20 cellular contexts compared by ENCODE assay signal in genomic region chr12:50785406-50785805, GRCh38. TPM values are rescaled to one million over a fixed set of nuclear protein-coding genes. Genes with fewer than 3 reads are reported as not detected.
A peak's percentile ranks its signal among the peaks of the same experiment; 100 is the strongest.
DNase-seq lines count a peak whose midpoint lies in the region; ATAC-seq, FAIRE-seq and TF ChIP-seq lines count a peak whose summit lies in the region.
"Had no signal": no experiment of that assay in that cellular context is flagged by ENCODE, and none has a peak within 500 bp of the region (broad histone marks: within the 10 kb centered on the region; RNA-seq: fewer than 3 reads in every experiment).

No MANE protein-coding gene starts in this region.

- DNase-seq in HCT116 (ENCODE audit: low read depth, low spot score): no peak
- DNase-seq in K562 (ENCODE audit: extremely low read depth in 1 of 4, low spot score in 3 of 4): no peak
- no peak for DNase-seq in keratinocyte (ENCODE audit: low read depth, low spot score)
- DNase-seq in transverse colon: no peak
- DNase-seq in suprapubic skin (ENCODE audit: low spot score in 2 of 2): no peak
- no peak for DNase-seq in upper lobe of right lung
- DNase-seq in activated CD8-positive, alpha-beta T cell treated with anti-CD3 and anti-CD28 coated beads for 36 hours: no peak
- DNase-seq: activated CD4-positive, alpha-beta T cell treated with anti-CD3 and anti-CD28 coated beads, Interleukin-2, amount 10 ng/mL, durations not matched to agents 24 days and 14 days; activated CD8-positive, alpha-beta memory T cell treated with anti-CD3 and anti-CD28 coated beads, Interleukin-2, amount 50 U/mL, for 4 hours; activated effector memory CD4-positive, alpha-beta T cell treated with Interleukin-2 at 50 U/mL for 16 hours; AML-193; central memory CD4-positive, alpha-beta T cell; glutamatergic neuron; NCI-H2107; NCI-H510A; T-cell had no signal

- POLR2A ChIA-PET in HCT116 (lab: Charles Lee): interaction anchor here (1.8 kb wide), 1 partner anchor 11 kb away, joined by 13 read pairs; no protein-coding TSS in a partner anchor
- POLR2A ChIA-PET in K562 (lab: Yijun Ruan, JAX): interaction anchor here (0.5 to 1.3 kb wide), 2 partner anchors 8 to 477 kb away, joined by 3 to 4 read pairs; no protein-coding TSS in a partner anchor
- POLR2A ChIA-PET in activated CD8-positive, alpha-beta T cell treated with anti-CD3 and anti-CD28 coated beads for 36 hours (lab: Charles Lee): no interaction called here

- H3K36me3 ChIP-seq in HCT116 (ENCODE audit: control insufficient read depth in 1 of 2, insufficient read depth in 2 of 2, low read length in 2 of 2): no peaks in the 10 kb centered on the region
- H3K36me3 ChIP-seq in K562 (ENCODE audit: control insufficient read depth, insufficient read depth, low read length): peaks cover 27% of the 10 kb centered on the region; the same call in 2 of the 3 replicates
- H3K36me3 ChIP-seq in keratinocyte (ENCODE audit: control insufficient read depth in 2 of 2, extremely low read depth in 1 of 2, insufficient read depth in 2 of 2, low read length in 2 of 2): peaks cover 0 to 4% of the 10 kb centered on the region in 2 experiments
- peaks cover 0 to 16% (median 4%) of the 10 kb centered on the region in 4 donors for H3K36me3 ChIP-seq in transverse colon
- peaks cover 17% of the 10 kb centered on the region for H3K36me3 ChIP-seq in suprapubic skin
- H3K36me3 ChIP-seq in upper lobe of right lung: peaks cover 11% of the 10 kb centered on the region

- dilution Hi-C loops in keratinocyte (cut with MboI; ENCODE audit: extremely low pct_ligation_motif_present, low sequenced_read_pairs): no loop called here

- H3K9me1 ChIP-seq in K562 (ENCODE audit: control insufficient read depth, insufficient read depth, low read length) (no peaks in the 10 kb centered on the region), keratinocyte (ENCODE audit: control insufficient read depth, extremely low read depth, insufficient read depth, low read length) (no peaks in the 10 kb centered on the region)

- H3K9ac ChIP-seq in HCT116 (ENCODE audit: low read length): peak overlapping the region; percentile 79
- peak overlapping the region in 1 of 2 experiments; percentile 61; a peak in 1 of 4 replicates for H3K9ac ChIP-seq in K562 (ENCODE audit: insufficient read depth in 1 of 2, low read depth in 2 of 2, low read length in 2 of 2)
- H3K9ac ChIP-seq in keratinocyte (ENCODE audit: control insufficient read depth, extremely low read depth, insufficient read depth, low read length): peak overlapping the region; percentile 84

- 100% methylated on average over 2 of the region's 2 CpGs for WGBS in K562 (ENCODE audit: insufficient coverage, low coverage, missing lambda C conversion rate)
- 93% methylated on average over 2 of the region's 2 CpGs; no CpG with 5 or more reads in 1 of the 2 donors for WGBS in transverse colon (ENCODE audit: low coverage in 1 of 2), 2 donors
- WGBS in suprapubic skin: 86% methylated on average over 2 of the region's 2 CpGs

- H3K9me3 ChIP-seq in HCT116 (ENCODE audit: control insufficient read depth in 1 of 2, insufficient read depth in 1 of 2, low read depth in 1 of 2, low read length in 2 of 2) (no peaks in the 10 kb centered on the region), K562 (replicated peaks; ENCODE audit: control insufficient read depth, insufficient read depth, low read depth, low read length) (no peaks in the 10 kb centered on the region), keratinocyte (ENCODE audit: control insufficient read depth, low read depth, low read length) (no peaks in the 10 kb centered on the region), transverse colon (no peaks in the 10 kb centered on the region), suprapubic skin (no peaks in the 10 kb centered on the region), upper lobe of right lung (no peaks in the 10 kb centered on the region)

- intact Hi-C loops in HCT116 (cut with micrococcal nuclease): no loop called here
- intact Hi-C loops in K562 (cut with micrococcal nuclease): no loop called here
- intact Hi-C loops in transverse colon (cut with DNase I; ENCODE audit: low total_unique reads): no loop called here
- intact Hi-C loops in upper lobe of right lung (cut with DNase I): no loop called here
- intact Hi-C loops in activated CD8-positive, alpha-beta T cell treated with anti-CD3 and anti-CD28 coated beads for 36 hours (cut with micrococcal nuclease): no loop called here

- H3K4me3 Mint-ChIP-seq in activated CD8-positive, alpha-beta T cell treated with anti-CD3 and anti-CD28 coated beads for 36 hours: no peak overlapping the region
- H3K4me3 Mint-ChIP-seq: activated CD4-positive, alpha-beta T cell treated with anti-CD3 and anti-CD28 coated beads, Interleukin-2, amount 10 ng/mL, durations not matched to agents 24 days and 14 days; T-cell had no signal

- ATAC-seq in HCT116 (no peak), K562 (no peak), upper lobe of right lung (no peak)
- no peak for ATAC-seq in activated CD8-positive, alpha-beta T cell treated with anti-CD3 and anti-CD28 coated beads for 36 hours
- ATAC-seq: esophagus mucosa, T-cell had no signal

- H3K79me2 ChIP-seq in HCT116 (ENCODE audit: insufficient read depth, low read length) (peaks cover 39% of the 10 kb centered on the region), K562 (ENCODE audit: control insufficient read depth, insufficient read depth, low read length) (peaks cover 14% of the 10 kb centered on the region; the same call in 2 of the 3 replicates), keratinocyte (ENCODE audit: control insufficient read depth, insufficient read depth, low read length) (peaks cover 19% of the 10 kb centered on the region)

- FAIRE-seq in K562 (lab: Jason Lieb, UNC) (peak; percentile 11), keratinocyte (lab: Jason Lieb, UNC) (no peak)

- no peak for TF ChIP-seq CTCF in HCT116 (IDR thresholded peaks at IDR 0.05 in 2 of 3, conservative IDR thresholded peaks at IDR 0.05 in 1 of 3; ENCODE audit: borderline replicate concordance in 1 of 3, insufficient read depth in 1 of 3, low read depth in 2 of 3, low read length in 2 of 3)
- no peak for TF ChIP-seq CTCF in K562 (IDR thresholded peaks at IDR 0.05 in 2 of 3, conservative IDR thresholded peaks at IDR 0.05 in 1 of 3; ENCODE audit: insufficient read depth in 2 of 3, low read depth in 1 of 3, low read length in 3 of 3)
- TF ChIP-seq CTCF in keratinocyte (optimal IDR thresholded peaks at IDR 0.05 in 1 of 3, IDR thresholded peaks at IDR 0.05 in 1 of 3, conservative IDR thresholded peaks at IDR 0.05 in 1 of 3; ENCODE audit: extremely low read depth in 1 of 3, insufficient read depth in 2 of 3, low read length in 3 of 3): no peak
- TF ChIP-seq CTCF in transverse colon (IDR thresholded peaks at IDR 0.05): no peak
- no peak for TF ChIP-seq CTCF in suprapubic skin (IDR thresholded peaks at IDR 0.05)
- no peak for TF ChIP-seq CTCF in upper lobe of right lung (IDR thresholded peaks at IDR 0.05)
- no peak for TF ChIP-seq CTCF in activated CD8-positive, alpha-beta T cell treated with anti-CD3 and anti-CD28 coated beads for 36 hours (IDR thresholded peaks at IDR 0.05)

- TF ChIP-seq EP300 in K562 (IDR thresholded peaks at IDR 0.05; ENCODE audit: low read length) (no peak), transverse colon (IDR thresholded peaks at IDR 0.05; ENCODE audit: low read depth) (no peak), suprapubic skin (IDR thresholded peaks at IDR 0.05) (no peak)

- H3K9me3 Mint-ChIP-seq in activated CD8-positive, alpha-beta T cell treated with anti-CD3 and anti-CD28 coated beads for 36 hours: no peaks in the 10 kb centered on the region
- H3K9me3 Mint-ChIP-seq: natural killer cell treated with Interleukin-12 subunit alpha and Interleukin-12 subunit beta and Interleukin-15 and Interleukin-18, amount 100 ng/mL, for 72 hours had no signal

- no peaks in the 10 kb centered on the region for H3K9me2 ChIP-seq in HCT116 (ENCODE audit: insufficient read depth)

- no peaks in the 10 kb centered on the region for H3K27me3 ChIP-seq in HCT116 (ENCODE audit: insufficient read depth, low read length)
- no peaks in the 10 kb centered on the region for H3K27me3 ChIP-seq in K562 (ENCODE audit: control insufficient read depth in 2 of 2, insufficient read depth in 2 of 2, low read length in 2 of 2)
- H3K27me3 ChIP-seq in keratinocyte (ENCODE audit: control insufficient read depth, extremely low read depth, insufficient read depth, low read length): no peaks in the 10 kb centered on the region
- H3K27me3 ChIP-seq in transverse colon: no peaks in the 10 kb centered on the region
- H3K27me3 ChIP-seq in suprapubic skin: no peaks in the 10 kb centered on the region
- H3K27me3 ChIP-seq in upper lobe of right lung: no peaks in the 10 kb centered on the region

- H3K4me3 ChIP-seq in HCT116 (replicated peaks in 1 of 2; ENCODE audit: low read depth in 1 of 2, low read length in 2 of 2): no peak overlapping the region; a peak in 1 of 4 replicates
- no peak overlapping the region for H3K4me3 ChIP-seq in K562
- H3K4me3 ChIP-seq in keratinocyte (ENCODE audit: control insufficient read depth in 2 of 3, extremely low read depth in 1 of 3, insufficient read depth in 2 of 3, low read depth in 1 of 3, low read length in 3 of 3): no peak overlapping the region
- H3K4me3 ChIP-seq in transverse colon: no peak overlapping the region
- no peak overlapping the region for H3K4me3 ChIP-seq in suprapubic skin
- H3K4me3 ChIP-seq in upper lobe of right lung: no peak overlapping the region

- no peaks in the 10 kb centered on the region for H3K27me3 Mint-ChIP-seq in activated CD8-positive, alpha-beta T cell treated with anti-CD3 and anti-CD28 coated beads for 36 hours
- H3K27me3 Mint-ChIP-seq: activated CD4-positive, alpha-beta T cell treated with anti-CD3 and anti-CD28 coated beads, Interleukin-2, amount 10 ng/mL, durations not matched to agents 24 days and 14 days; natural killer cell treated with Interleukin-12 subunit alpha and Interleukin-12 subunit beta and Interleukin-15 and Interleukin-18, amount 100 ng/mL, for 72 hours; T-cell had no signal

- H3K4me1 Mint-ChIP-seq in activated CD8-positive, alpha-beta T cell treated with anti-CD3 and anti-CD28 coated beads for 36 hours (ENCODE audit: low read depth): peaks cover 12% of the 10 kb centered on the region

- TF ChIP-seq POLR2A in HCT116 (IDR thresholded peaks at IDR 0.05; ENCODE audit: borderline replicate concordance, extremely low read depth, insufficient read depth, insufficient read length) (no peak), K562 (conservative IDR thresholded peaks at IDR 0.05) (no peak), transverse colon (IDR thresholded peaks at IDR 0.05) (no peak), suprapubic skin (IDR thresholded peaks at IDR 0.05) (no peak)

- H4K20me1 ChIP-seq in HCT116 (ENCODE audit: insufficient read depth) (no peaks in the 10 kb centered on the region), K562 (replicated peaks; ENCODE audit: control insufficient read depth, insufficient read depth, low read length) (no peaks in the 10 kb centered on the region), keratinocyte (ENCODE audit: control insufficient read depth, extremely low read depth, insufficient read depth, low read length) (no peaks in the 10 kb centered on the region)

- CTCF ChIA-PET in HCT116 (lab: Charles Lee): interaction anchor here (1.3 kb wide), 1 partner anchor 21 kb away, joined by 5 read pairs; no protein-coding TSS in a partner anchor
- CTCF ChIA-PET in K562 (lab: Yijun Ruan, JAX; ENCODE audit: low intra/inter-chr PET ratio): no interaction called here
- CTCF ChIA-PET in activated CD8-positive, alpha-beta T cell treated with anti-CD3 and anti-CD28 coated beads for 36 hours (lab: Charles Lee): no interaction called here

- H2AFZ ChIP-seq in HCT116 (ENCODE audit: low read depth, low read length, poor library complexity, severe bottlenecking) (no peak overlapping the region), K562 (ENCODE audit: low read depth, low read length) (no peak overlapping the region), keratinocyte (ENCODE audit: control insufficient read depth, low read length) (peak overlapping the region; percentile 25)

- TSS peak; percentile 21 for BruUV-seq in HCT116 (replicated peaks; lab: Mats Ljungman, UMichigan)
- no TSS peak for BruUV-seq in K562 (replicated peaks; lab: Mats Ljungman, UMichigan)

- H3K4me2 ChIP-seq in HCT116 (ENCODE audit: low read length) (peak overlapping the region; percentile 93), K562 (ENCODE audit: insufficient read depth, low read length) (no peak overlapping the region), keratinocyte (ENCODE audit: control insufficient read depth, extremely low read depth, insufficient read depth, low read depth, low read length) (no peak overlapping the region)

- H3K4me1 ChIP-seq in HCT116 (ENCODE audit: control insufficient read depth in 1 of 2, insufficient read depth in 2 of 2, low read length in 2 of 2): peaks cover 48 to 61% of the 10 kb centered on the region in 2 experiments
- 0 out of 5 replicates have a peak, but pooled peaks cover 0 to 4% of the 10 kb centered on the region in 2 experiments for H3K4me1 ChIP-seq in K562 (replicated peaks in 1 of 2; ENCODE audit: control insufficient read depth in 2 of 2, insufficient read depth in 2 of 2, low read length in 2 of 2)
- H3K4me1 ChIP-seq in keratinocyte (ENCODE audit: control insufficient read depth, extremely low read depth, insufficient read depth, low read length): peaks cover 29% of the 10 kb centered on the region
- H3K4me1 ChIP-seq in transverse colon: peaks cover 3 to 20% (median 14%) of the 10 kb centered on the region in 4 donors
- peaks cover 9% of the 10 kb centered on the region for H3K4me1 ChIP-seq in suprapubic skin
- H3K4me1 ChIP-seq in upper lobe of right lung: no peaks in the 10 kb centered on the region

- H3K36me3 Mint-ChIP-seq in activated CD8-positive, alpha-beta T cell treated with anti-CD3 and anti-CD28 coated beads for 36 hours (ENCODE audit: low read depth): peaks cover 33% of the 10 kb centered on the region

- no peak overlapping the region for H3K27ac Mint-ChIP-seq in activated CD8-positive, alpha-beta T cell treated with anti-CD3 and anti-CD28 coated beads for 36 hours
- H3K27ac Mint-ChIP-seq: activated CD4-positive, alpha-beta T cell treated with anti-CD3 and anti-CD28 coated beads, Interleukin-2, amount 10 ng/mL, durations not matched to agents 24 days and 14 days; natural killer cell treated with Interleukin-12 subunit alpha and Interleukin-12 subunit beta and Interleukin-15 and Interleukin-18, amount 100 ng/mL, for 72 hours; T-cell had no signal

- no peak for TF ChIP-seq RAD21 in HCT116 (IDR thresholded peaks at IDR 0.05; ENCODE audit: low read depth)
- TF ChIP-seq RAD21 in K562 (CRISPR knock-in tag; conservative IDR thresholded peaks at IDR 0.05 in 1 of 2, IDR thresholded peaks at IDR 0.05 in 1 of 2): no peak

- in situ Hi-C loops in K562 (cut with MboI): no loop called here
- in situ Hi-C loops in transverse colon (cut with MboI; ENCODE audit: low pct_ligation_motif_present in 1 of 4, low pct_unique_long_range_greater_than_20kb in 1 of 4, low sequenced_read_pairs in 3 of 4): no loop called here

- RAD21 ChIA-PET in HCT116 (lab: Charles Lee; ENCODE audit: low non-redundant PET in 1 of 2, low total read pairs in 2 of 2, uncharacterized antibody in 2 of 2, unreplicated experiment in 2 of 2): no interaction called here

- peak overlapping the region; percentile 87 for H3K27ac ChIP-seq in HCT116 (ENCODE audit: low read depth, low read length)
- H3K27ac ChIP-seq in K562 (ENCODE audit: extremely low read depth, low read depth, low read length): no peak overlapping the region
- H3K27ac ChIP-seq in keratinocyte (ENCODE audit: control insufficient read depth, insufficient read depth, low read length): peak overlapping the region; percentile 99
- peak overlapping the region; percentile 51 to 80 (median 74) for H3K27ac ChIP-seq in transverse colon
- no peak overlapping the region for H3K27ac ChIP-seq in suprapubic skin
- no peak overlapping the region for H3K27ac ChIP-seq in upper lobe of right lung

RNA-seq across cellular contexts. Expression of gene ATF1, which starts 21.5 kb away (rescaled TPM):
- total RNA-seq in HCT116 (2021; ENCODE audit: unreplicated experiment) (48.8 TPM), K562 (2014; rRNA removed) (74.8 and 75.1 TPM in 2 replicates), K562 (2014; rRNA removed; fragmentation: Illumina TruSeq; extraction: Trizol) (43.3 and 56.1 TPM in 2 replicates), K562 (2015; rRNA removed; fragmentation: Illumina TruSeq; extraction: Trizol) (46.6 and 48.9 TPM in 2 replicates), K562 (2021) (51.1 and 51.4 TPM in 2 replicates), transverse colon (10 to 100 TPM in 3 of 4 donors, 1 to 10 TPM in 1; 10.0 to 19.4 (median 16.5) TPM), suprapubic skin (10 to 100 TPM; 14.8 to 32.6 (median 18.8) TPM), upper lobe of right lung (36.8 TPM)
- 40.5 and 44.9 TPM in 2 replicates for polyA plus RNA-seq in HCT116 (2012)
- total RNA-seq in K562 (2011; cell fraction: chromatin; rRNA removed; ENCODE audit: low replicate concordance): 26.6 and 28.7 TPM in 2 replicates
- total RNA-seq in K562 (2011; cell fraction: nucleolus; rRNA removed): 23.5 and 27.1 TPM in 2 replicates
- total RNA-seq in K562 (2011; cell fraction: nucleoplasm; rRNA removed): 20.5 and 21.0 TPM in 2 replicates
- polyA plus RNA-seq in K562 (2011; rRNA removed) (83.5 and 87.8 TPM in 2 replicates), K562 (2014; fragmentation: Illumina TruSeq; extraction: Trizol) (61.5 and 62.2 TPM in 2 replicates), K562 (2014; fragmentation: Nextera tagmentation; extraction: Ambion mirVana) (10 to 100 TPM; 19.8 to 24.5 TPM), K562 (2014; rRNA removed) (60.1 and 78.3 TPM in 2 replicates), keratinocyte (37.3 to 44.1 TPM (median 37.4 TPM) in 3 replicates)
- 39.7 and 78.8 TPM in 2 replicates for polyA plus RNA-seq in K562 (2011; cell fraction: cytosol; rRNA removed)
- 36.0 and 39.0 TPM in 2 replicates for polyA plus RNA-seq in K562 (2011; cell fraction: nucleus; rRNA removed)
- 33.6 and 43.3 TPM in 2 replicates for polyA plus RNA-seq in K562 (2012)
- 68.4 and 70.8 TPM in 2 replicates for polyA minus RNA-seq in K562 (2011; rRNA and poly(A)+ RNA removed)
- polyA minus RNA-seq in K562 (2011; cell fraction: cytosol; rRNA and poly(A)+ RNA removed): 30.5 and 35.6 TPM in 2 replicates
- 14.3 and 31.5 TPM in 2 replicates for polyA minus RNA-seq in K562 (2011; cell fraction: nucleus; rRNA and poly(A)+ RNA removed)
- polyA plus RNA-seq in keratinocyte (2011; ENCODE audit: low read depth): 23.9 TPM
- polyA plus RNA-seq in keratinocyte (2011; cell fraction: cytosol; rRNA removed): 21.7 and 37.3 TPM in 2 replicates
- polyA plus RNA-seq in keratinocyte (2011; cell fraction: nucleus; rRNA removed): 27.8 and 34.2 TPM in 2 replicates
- 18.9 and 24.5 TPM in 2 replicates for polyA plus RNA-seq in keratinocyte (2012; ENCODE audit: low replicate concordance)
- 21.4 to 36.6 TPM (median 32.6 TPM) in 3 replicates for polyA minus RNA-seq in keratinocyte
- polyA minus RNA-seq in keratinocyte (2011; cell fraction: cytosol; rRNA and poly(A)+ RNA removed): 24.7 TPM
- 13.6 and 21.2 TPM in 2 replicates for polyA minus RNA-seq in keratinocyte (2011; cell fraction: nucleus; rRNA and poly(A)+ RNA removed)
- total RNA-seq in activated CD8-positive, alpha-beta T cell treated with anti-CD3 and anti-CD28 coated beads for 36 hours: 10 to 100 TPM; 46.6 to 49.8 TPM

RNA-seq across cellular contexts. Expression of gene TMPRSS12, which starts 57.3 kb away (rescaled TPM):
- not detected for total RNA-seq in HCT116 (2021; ENCODE audit: unreplicated experiment)
- polyA plus RNA-seq in HCT116 (2012): not detected in 2 replicates
- not detected in 2 replicates for total RNA-seq in K562 (2011; cell fraction: chromatin; rRNA removed; ENCODE audit: low replicate concordance)
- total RNA-seq in K562 (2011; cell fraction: nucleolus; rRNA removed): not detected in 2 replicates
- total RNA-seq in K562 (2011; cell fraction: nucleoplasm; rRNA removed): not detected in 2 replicates
- total RNA-seq in K562 (2014; rRNA removed): not detected in 2 replicates
- total RNA-seq in K562 (2014; rRNA removed; fragmentation: Illumina TruSeq; extraction: Trizol): not detected in 2 replicates
- total RNA-seq in K562 (2015; rRNA removed; fragmentation: Illumina TruSeq; extraction: Trizol): not detected in 2 replicates
- not detected in 2 replicates for total RNA-seq in K562 (2021)
- polyA plus RNA-seq in K562 (2011; rRNA removed): not detected in 2 replicates
- polyA plus RNA-seq in K562 (2011; cell fraction: cytosol; rRNA removed): not detected in 2 replicates
- not detected in 2 replicates for polyA plus RNA-seq in K562 (2011; cell fraction: nucleus; rRNA removed)
- polyA plus RNA-seq in K562 (2012): not detected in 2 replicates
- polyA plus RNA-seq in K562 (2014; fragmentation: Illumina TruSeq; extraction: Trizol): not detected in 2 replicates
- under 1 TPM in 1 of 2 experiments, not detected in 1; 0.04 TPM for polyA plus RNA-seq in K562 (2014; fragmentation: Nextera tagmentation; extraction: Ambion mirVana)
- polyA plus RNA-seq in K562 (2014; rRNA removed): not detected in 2 replicates
- polyA minus RNA-seq in K562 (2011; rRNA and poly(A)+ RNA removed): not detected in 2 replicates
- not detected in 2 replicates for polyA minus RNA-seq in K562 (2011; cell fraction: cytosol; rRNA and poly(A)+ RNA removed)
- polyA minus RNA-seq in K562 (2011; cell fraction: nucleus; rRNA and poly(A)+ RNA removed): not detected in 2 replicates
- not detected in 3 replicates for polyA plus RNA-seq in keratinocyte
- polyA plus RNA-seq in keratinocyte (2011; ENCODE audit: low read depth): not detected
- not detected in 2 replicates for polyA plus RNA-seq in keratinocyte (2011; cell fraction: cytosol; rRNA removed)
- polyA plus RNA-seq in keratinocyte (2011; cell fraction: nucleus; rRNA removed): not detected in 2 replicates
- polyA plus RNA-seq in keratinocyte (2012; ENCODE audit: low replicate concordance): not detected in 2 replicates
- polyA minus RNA-seq in keratinocyte: not detected in 3 replicates
- polyA minus RNA-seq in keratinocyte (2011; cell fraction: cytosol; rRNA and poly(A)+ RNA removed): not detected
- polyA minus RNA-seq in keratinocyte (2011; cell fraction: nucleus; rRNA and poly(A)+ RNA removed): not detected in 2 replicates
- not detected for total RNA-seq in transverse colon
- under 1 TPM in 1 of 4 donors, not detected in 3; 0.34 TPM for total RNA-seq in suprapubic skin
- not detected for total RNA-seq in upper lobe of right lung
- total RNA-seq in activated CD8-positive, alpha-beta T cell treated with anti-CD3 and anti-CD28 coated beads for 36 hours: not detected
- total RNA-seq: activated CD4-positive, alpha-beta T cell treated with anti-CD3 and anti-CD28 coated beads, Interleukin-2, amount 10 ng/mL, durations not matched to agents 24 days and 14 days; esophagus mucosa; HT1080; natural killer cell treated with Interleukin-12 subunit alpha and Interleukin-12 subunit beta and Interleukin-15 and Interleukin-18, amount 100 ng/mL, for 72 hours; pulmonary artery endothelial cell; T-cell had no signal

Comparison
In these comparisons a context has a peak if more than half of its experiments do, and no peak if none do; other contexts are left out.
1. H3K27ac ChIP-seq: peak in HCT116 (single experiment), keratinocyte (single experiment) and transverse colon (4 of 4); none in K562 (single experiment), suprapubic skin (single experiment) and upper lobe of right lung (single experiment).